In genomic region chr22:38176170-38176741, GRCh38 we compare ENCODE assay signal across 8 cellular contexts. TPM values are rescaled to one million over a fixed set of nuclear protein-coding genes. Genes with fewer than 3 reads are reported as not detected.
A peak's percentile ranks its signal among the peaks of the same experiment; 100 is the strongest.
DNase-seq lines count a peak whose midpoint lies in the region; ATAC-seq and TF ChIP-seq lines count a peak whose summit lies in the region.

No MANE protein-coding gene starts in this region.

- no peak overlapping the region for H3K9ac ChIP-seq in fibroblast of lung (ENCODE audit: insufficient read depth, low read length)
- H3K9ac ChIP-seq in rectal smooth muscle tissue (ENCODE audit: low read length) = no peak overlapping the region
- H3K9ac ChIP-seq in mesendoderm (ENCODE audit: low read length) = no peak overlapping the region

- H3K27me3 ChIP-seq in fibroblast of lung (ENCODE audit: control insufficient read depth, insufficient read depth, low read length) (no peaks in the 10 kb centered on the region), rectal smooth muscle tissue (ENCODE audit: control insufficient read depth, insufficient read depth, low read length) (no peaks in the 10 kb centered on the region), mesendoderm (ENCODE audit: insufficient read depth, low read length, poor library complexity) (no peaks in the 10 kb centered on the region)

- H2BK15ac ChIP-seq in mesendoderm (replicated peaks; ENCODE audit: low read depth) = no peak overlapping the region

- DNase-seq in stimulated activated CD8-positive, alpha-beta memory T cell treated with anti-CD3 and anti-CD28 coated beads, Interleukin-12 subunit alpha, Interleukin-12 subunit beta, amount 100 ng/mL, for 4 hours (ENCODE audit: low read depth) = peak; percentile 34
- DNase-seq in stimulated activated CD8-positive, alpha-beta memory T cell treated with anti-CD3 and anti-CD28 coated beads, Interleukin-4, amount 100 ng/mL, for 48 hours = no peak
- DNase-seq in activated CD8-positive, alpha-beta memory T cell treated with anti-CD3 and anti-CD28 coated beads for 48 hours (ENCODE audit: low read depth in 2 of 3, low spot score in 2 of 3) = peak in 2 of 3 experiments; percentile 28 to 50
- peak; percentile 75 to 88 for DNase-seq in fibroblast of lung (ENCODE audit: low read depth in 2 of 2)
- DNase-seq in OCI-LY7 (ENCODE audit: low spot score) = no peak
- no peak for DNase-seq in mesendoderm

- no peaks in the 10 kb centered on the region for H3K9me2 ChIP-seq in OCI-LY7 (ENCODE audit: insufficient read depth, low read length)

- H3K79me2 ChIP-seq in fibroblast of lung (ENCODE audit: control insufficient read depth, insufficient read depth, low read length) = no peaks in the 10 kb centered on the region
- H3K79me2 ChIP-seq in OCI-LY7 (ENCODE audit: insufficient read depth, low read depth, low read length) = peaks cover 4% of the 10 kb centered on the region; the same call in 1 of the 2 replicates
- no peaks in the 10 kb centered on the region for H3K79me2 ChIP-seq in mesendoderm (ENCODE audit: control insufficient read depth, insufficient read depth, low read length)

- no peak for ATAC-seq in GM18858 (IDR thresholded peaks at IDR 0.05; ENCODE audit: unreplicated experiment)

- H2BK5ac ChIP-seq in mesendoderm (ENCODE audit: low read length) = no peak overlapping the region

- no peak overlapping the region for H2AK5ac ChIP-seq in mesendoderm (ENCODE audit: low read length)

- no peak overlapping the region for H3K4ac ChIP-seq in mesendoderm (ENCODE audit: low read depth, low read length)

- no peak overlapping the region for H3K4me2 ChIP-seq in fibroblast of lung (ENCODE audit: extremely low read depth, insufficient read depth, low read length)
- H3K4me2 ChIP-seq in OCI-LY7 (ENCODE audit: low read length) = no peak overlapping the region
- H3K4me2 ChIP-seq in mesendoderm (ENCODE audit: low read length) = no peak overlapping the region

- POLR2A ChIA-PET in OCI-LY7 (lab: Charles Lee) = no interaction called here

- no peaks in the 10 kb centered on the region for H4K20me1 ChIP-seq in fibroblast of lung (ENCODE audit: control insufficient read depth, extremely low read depth, insufficient read depth, low read length)
- no peaks in the 10 kb centered on the region for H4K20me1 ChIP-seq in OCI-LY7 (ENCODE audit: insufficient read depth, low read length)

- H3K4me3 ChIP-seq in fibroblast of lung (replicated peaks in 1 of 4; ENCODE audit: control extremely low read depth in 1 of 4, insufficient read depth in 1 of 4, low read depth in 3 of 4, low read length in 4 of 4) (no peak overlapping the region), rectal smooth muscle tissue (ENCODE audit: low read length) (no peak overlapping the region), OCI-LY7 (ENCODE audit: low read depth, low read length, poor library complexity, severe bottlenecking) (no peak overlapping the region), mesendoderm (ENCODE audit: low read length) (no peak overlapping the region)

- WGBS in mesendoderm (ENCODE audit: extremely low coverage, insufficient coverage, low lambda C conversion rate) = no CpG with 5 or more reads among the region's 14 CpGs

- H3K27ac ChIP-seq in fibroblast of lung (ENCODE audit: insufficient read depth, low read length) = peak overlapping the region; percentile 39
- peak overlapping the region; percentile 40 for H3K27ac ChIP-seq in rectal smooth muscle tissue (ENCODE audit: low read depth, low read length)
- H3K27ac ChIP-seq in OCI-LY7 (ENCODE audit: low read depth, low read length, poor library complexity, severe bottlenecking) = no peak overlapping the region
- H3K27ac ChIP-seq in mesendoderm (ENCODE audit: low read depth, low read length) = no peak overlapping the region

- H3K4me1 ChIP-seq in fibroblast of lung (ENCODE audit: control insufficient read depth, extremely low read depth, insufficient read depth, low read length) (peaks cover 27% of the 10 kb centered on the region), rectal smooth muscle tissue (ENCODE audit: control insufficient read depth, insufficient read depth, low read length) (peaks cover 16% of the 10 kb centered on the region), OCI-LY7 (ENCODE audit: insufficient read depth, low read length, poor library complexity, severe bottlenecking) (peaks cover 30% of the 10 kb centered on the region), mesendoderm (ENCODE audit: control insufficient read depth, low read depth, low read length) (peaks cover 6% of the 10 kb centered on the region)

- CTCF ChIA-PET in OCI-LY7 (lab: Charles Lee; ENCODE audit: unreplicated experiment) = no interaction called here

- no TSS peak for BruUV-seq in OCI-LY7 (replicated peaks; lab: Mats Ljungman, UMichigan)

- H2BK120ac ChIP-seq in mesendoderm (ENCODE audit: low read depth, low read length) = no peak overlapping the region

- no peak overlapping the region for H3K18ac ChIP-seq in mesendoderm (ENCODE audit: low read length)

- H3K56ac ChIP-seq in mesendoderm (ENCODE audit: low read length) = no peak overlapping the region

- intact Hi-C loops in OCI-LY7 (cut with micrococcal nuclease; ENCODE audit: unreplicated experiment) = no loop called here

- H4K8ac ChIP-seq in mesendoderm (ENCODE audit: low read depth, low read length) = no peak overlapping the region

- no peak overlapping the region for H3K23ac ChIP-seq in mesendoderm (ENCODE audit: low read length)

- no peaks in the 10 kb centered on the region for H3K79me1 ChIP-seq in mesendoderm (ENCODE audit: low read length)

- H2AFZ ChIP-seq in fibroblast of lung (ENCODE audit: low read length) = no peak overlapping the region
- no peak overlapping the region for H2AFZ ChIP-seq in OCI-LY7 (ENCODE audit: low read length)

- H3K36me3 ChIP-seq in fibroblast of lung (ENCODE audit: control insufficient read depth, insufficient read depth, low read length) = no peaks in the 10 kb centered on the region
- no peaks in the 10 kb centered on the region for H3K36me3 ChIP-seq in rectal smooth muscle tissue (ENCODE audit: control insufficient read depth, insufficient read depth, low read length)
- H3K36me3 ChIP-seq in OCI-LY7 (ENCODE audit: insufficient read depth, low read length) = no peaks in the 10 kb centered on the region
- H3K36me3 ChIP-seq in mesendoderm (ENCODE audit: control insufficient read depth, insufficient read depth, low read length) = no peaks in the 10 kb centered on the region

- TF ChIP-seq CTCF in fibroblast of lung (conservative IDR thresholded peaks at IDR 0.05 in 1 of 2, IDR thresholded peaks at IDR 0.05 in 1 of 2; ENCODE audit: low read depth in 1 of 2, low read length in 2 of 2) = no peak
- no peak for TF ChIP-seq CTCF in OCI-LY7 (conservative IDR thresholded peaks at IDR 0.05; ENCODE audit: low read length)

- H3K9me3 ChIP-seq in fibroblast of lung (ENCODE audit: control insufficient read depth, insufficient read depth, low read depth, low read length) (no peaks in the 10 kb centered on the region), OCI-LY7 (ENCODE audit: low read length) (no peaks in the 10 kb centered on the region)

- H4K5ac ChIP-seq in mesendoderm (ENCODE audit: low read length) = no peak overlapping the region

RNA-seq across cellular contexts. Expression of gene PLA2G6, which starts 5.4 kb away (rescaled TPM):
- 24.9 and 29.9 TPM in 2 replicates for total RNA-seq in fibroblast of lung
- 4.4 and 4.8 TPM in 2 replicates for polyA plus RNA-seq in fibroblast of lung
- polyA plus RNA-seq in fibroblast of lung (2012) = 3.2 and 5.1 TPM in 2 replicates
- polyA minus RNA-seq in fibroblast of lung (ENCODE audit: low replicate concordance) = 24.8 and 39.5 TPM in 2 replicates
- total RNA-seq in OCI-LY7 (2014; rRNA removed; shearing (Covaris generic)) = 23.3 and 33.9 TPM in 2 replicates
- 83.9 and 106 TPM in 2 replicates for total RNA-seq in OCI-LY7 (2022)
- polyA plus RNA-seq in mesendoderm (2013, experiment 1 of 2) = 2.4 TPM
- 2.4 TPM for polyA plus RNA-seq in mesendoderm (2013, experiment 2 of 2)

RNA-seq across cellular contexts. Expression of gene MAFF, which starts 25.5 kb away (rescaled TPM):
- total RNA-seq in fibroblast of lung = 20.5 and 26.3 TPM in 2 replicates
- 8.8 and 18.5 TPM in 2 replicates for polyA plus RNA-seq in fibroblast of lung
- polyA plus RNA-seq in fibroblast of lung (2012) = 13.1 and 24.4 TPM in 2 replicates
- 4.9 and 10.7 TPM in 2 replicates for polyA minus RNA-seq in fibroblast of lung (ENCODE audit: low replicate concordance)
- total RNA-seq in OCI-LY7 (2014; rRNA removed; shearing (Covaris generic)) = 3.8 and 5.7 TPM in 2 replicates
- total RNA-seq in OCI-LY7 (2022) = 3.4 and 5.3 TPM in 2 replicates
- 6.2 TPM for polyA plus RNA-seq in mesendoderm (2013, experiment 1 of 2)
- 6.4 TPM for polyA plus RNA-seq in mesendoderm (2013, experiment 2 of 2)

Comparison
In these comparisons a context has a peak if more than half of its experiments do, and no peak if none do; other contexts are left out.
1. DNase-seq: peak in stimulated activated CD8-positive, alpha-beta memory T cell treated with anti-CD3 and anti-CD28 coated beads, Interleukin-12 subunit alpha, Interleukin-12 subunit beta, amount 100 ng/mL, for 4 hours (single experiment), activated CD8-positive, alpha-beta memory T cell treated with anti-CD3 and anti-CD28 coated beads for 48 hours (2 of 3) and fibroblast of lung (2 of 2); none in stimulated activated CD8-positive, alpha-beta memory T cell treated with anti-CD3 and anti-CD28 coated beads, Interleukin-4, amount 100 ng/mL, for 48 hours (single experiment), OCI-LY7 (single experiment) and mesendoderm (single experiment).
2. H3K27ac ChIP-seq: peak in fibroblast of lung (single experiment) and rectal smooth muscle tissue (single experiment); none in OCI-LY7 (single experiment) and mesendoderm (single experiment).